28 cellular contexts compared by ENCODE assay signal in genomic region chr20:10741060-10741459, GRCh38.
DNase-seq lines count a peak whose midpoint lies in the region; FAIRE-seq and TF ChIP-seq lines count a peak whose summit lies in the region.
"Had no signal": no experiment of that assay in that cellular context is flagged by ENCODE, and none has a peak within 500 bp of the region (broad histone marks: within the 10 kb centered on the region; RNA-seq: fewer than 3 reads in every experiment).

No MANE protein-coding gene starts in this region.

- DNase-seq in adipocyte (ENCODE audit: low read depth) (peak; percentile 55), fibroblast of pulmonary artery (ENCODE audit: low read depth) (peak; percentile 55), nephron progenitor cell (no peak), Kasumi-1 (lab: John Stamatoyannopoulos, UW) (no peak), mesothelial cell of epicardium (ENCODE audit: low spot score in 2 of 2, unreplicated experiment in 2 of 2) (no peak), GM12892 (ENCODE audit: insufficient read length) (no peak)
- DNase-seq: ACHN; activated CD4-positive, alpha-beta memory T cell treated with anti-CD3 and anti-CD28 coated beads, Interleukin-2, amount 10 ng/mL, durations not matched to agents 7 days and 5 days; activated naive CD4-positive, alpha-beta T cell treated with anti-CD3 and anti-CD28 coated beads, Interleukin-2, amount 50 U/mL, for 16 hours; aorta; BE2C; CD8-positive, alpha-beta memory T cell; DMS53; dorsolateral prefrontal cortex; head of caudate nucleus; kidney glomerular epithelial cell; mammary epithelial cell; MG63; NCI-H1105 treated with DMSO at 0.1 percent for 48 hours; NCI-H2029; NCI-H526 treated with DMSO at 0.1 percent for 48 hours; stimulated activated naive CD8-positive, alpha-beta T cell treated with anti-CD3 and anti-CD28 coated beads, Interleukin-15, amount 100 ng/mL, for 72 hours; T-helper 1 cell; thyroid gland had no signal

- H3K36me3 ChIP-seq in ACC112 (ENCODE audit: insufficient read depth, low read length) = no peaks in the 10 kb centered on the region
- H3K36me3 ChIP-seq in adipocyte (ENCODE audit: control insufficient read depth, insufficient read depth, low read length, severe bottlenecking) = no peaks in the 10 kb centered on the region
- H3K36me3 ChIP-seq: BE2C, MG63, thyroid gland had no signal

- H3K27me3 Mint-ChIP-seq in nephron progenitor cell (ENCODE audit: low read depth, poor library complexity) (peaks cover 4% of the 10 kb centered on the region), mesothelial cell of epicardium (ENCODE audit: low read depth) (no peaks in the 10 kb centered on the region)

- H3K4me3 ChIP-seq in ACC112 (ENCODE audit: low read depth, low read length) (no peak overlapping the region), adipocyte (ENCODE audit: low read length) (peak overlapping the region; percentile 42), fibroblast of pulmonary artery (replicated peaks; ENCODE audit: low read depth, low read length) (no peak overlapping the region)
- H3K4me3 ChIP-seq: dorsolateral prefrontal cortex, MG63, thyroid gland had no signal

- FAIRE-seq in GM12892 (lab: Jason Lieb, UNC) = no peak
- FAIRE-seq: G401.6 had no signal

- no peak overlapping the region for H3K27ac ChIP-seq in ACC112 (ENCODE audit: low read depth, low read length)
- H3K27ac ChIP-seq: thyroid gland had no signal

- H3K27me3 ChIP-seq in ACC112 (ENCODE audit: insufficient read depth, low read length) (no peaks in the 10 kb centered on the region), adipocyte (replicated peaks; ENCODE audit: control insufficient read depth, insufficient read depth, low read length) (no peaks in the 10 kb centered on the region)
- H3K27me3 ChIP-seq: dorsolateral prefrontal cortex, MG63, thyroid gland had no signal

- no peak overlapping the region for H3K9ac ChIP-seq in adipocyte (ENCODE audit: low read length)

- H3K36me3 Mint-ChIP-seq in nephron progenitor cell (ENCODE audit: low read depth) (peaks cover 4% of the 10 kb centered on the region), mesothelial cell of epicardium (peaks cover 6% of the 10 kb centered on the region)
- H3K36me3 Mint-ChIP-seq: CD8-positive, alpha-beta memory T cell had no signal

- no peaks in the 10 kb centered on the region for H3K9me3 Mint-ChIP-seq in nephron progenitor cell
- peaks cover 22% of the 10 kb centered on the region for H3K9me3 Mint-ChIP-seq in mesothelial cell of epicardium
- H3K9me3 Mint-ChIP-seq: activated CD4-positive, alpha-beta memory T cell treated with anti-CD3 and anti-CD28 coated beads, Interleukin-2, amount 10 ng/mL, durations not matched to agents 7 days and 5 days; activated T-helper 17 cell treated with anti-CD3 and anti-CD28 coated beads, Interleukin-2, amount 50 U/mL, for 72 hours; CD8-positive, alpha-beta memory T cell; central memory CD8-positive, alpha-beta T cell; stimulated activated naive CD8-positive, alpha-beta T cell treated with anti-CD3 and anti-CD28 coated beads, Interleukin-15, amount 100 ng/mL, for 72 hours had no signal

- H2AFZ ChIP-seq in ACC112 (ENCODE audit: low read length, unreplicated experiment) = peak overlapping the region; percentile 15

- H3K4me3 Mint-ChIP-seq in nephron progenitor cell (no peak overlapping the region), mesothelial cell of epicardium (no peak overlapping the region)
- H3K4me3 Mint-ChIP-seq: activated CD4-positive, alpha-beta memory T cell treated with anti-CD3 and anti-CD28 coated beads, Interleukin-2, amount 10 ng/mL, durations not matched to agents 7 days and 5 days; activated T-helper 17 cell treated with anti-CD3 and anti-CD28 coated beads, Interleukin-2, amount 50 U/mL, for 72 hours; central memory CD8-positive, alpha-beta T cell; stimulated activated naive CD8-positive, alpha-beta T cell treated with anti-CD3 and anti-CD28 coated beads, Interleukin-15, amount 100 ng/mL, for 72 hours had no signal

- no peaks in the 10 kb centered on the region for H3K9me3 ChIP-seq in adipocyte (ENCODE audit: control insufficient read depth, low read length)
- H3K9me3 ChIP-seq: BE2C, MG63, thyroid gland had no signal

- TF ChIP-seq POLR2A in GM12892 (IDR thresholded peaks at IDR 0.05; ENCODE audit: low read depth, low read length) = no peak

- no peaks in the 10 kb centered on the region for H3K79me2 ChIP-seq in ACC112 (ENCODE audit: control insufficient read depth, insufficient read depth, low read length, unreplicated experiment)

- H3K4me1 ChIP-seq in ACC112 (ENCODE audit: control insufficient read depth, insufficient read depth, low read length, unreplicated experiment) (peaks cover 16% of the 10 kb centered on the region), adipocyte (ENCODE audit: control insufficient read depth, insufficient read depth, low read length) (peaks cover 26% of the 10 kb centered on the region)
- H3K4me1 ChIP-seq: BE2C had no signal

- H3K27ac Mint-ChIP-seq in nephron progenitor cell (peak overlapping the region; percentile 52), mesothelial cell of epicardium (no peak overlapping the region)
- H3K27ac Mint-ChIP-seq: activated CD4-positive, alpha-beta memory T cell treated with anti-CD3 and anti-CD28 coated beads, Interleukin-2, amount 10 ng/mL, durations not matched to agents 7 days and 5 days; activated T-helper 17 cell treated with anti-CD3 and anti-CD28 coated beads, Interleukin-2, amount 50 U/mL, for 72 hours; CD8-positive, alpha-beta memory T cell; stimulated activated naive CD8-positive, alpha-beta T cell treated with anti-CD3 and anti-CD28 coated beads, Interleukin-15, amount 100 ng/mL, for 72 hours had no signal

- no peak for TF ChIP-seq CTCF in fibroblast of pulmonary artery (IDR thresholded peaks at IDR 0.05; ENCODE audit: low read length, missing control alignments)
- TF ChIP-seq CTCF in nephron progenitor cell (IDR thresholded peaks at IDR 0.05) = no peak
- TF ChIP-seq CTCF in mesothelial cell of epicardium (IDR thresholded peaks at IDR 0.05; ENCODE audit: unreplicated experiment) = no peak

- H3K4me1 Mint-ChIP-seq in nephron progenitor cell (peaks cover 35% of the 10 kb centered on the region), mesothelial cell of epicardium (peaks cover 24% of the 10 kb centered on the region)
- H3K4me1 Mint-ChIP-seq: activated CD4-positive, alpha-beta memory T cell treated with anti-CD3 and anti-CD28 coated beads, Interleukin-2, amount 10 ng/mL, durations not matched to agents 7 days and 5 days; activated T-helper 17 cell treated with anti-CD3 and anti-CD28 coated beads, Interleukin-2, amount 50 U/mL, for 72 hours; CD8-positive, alpha-beta memory T cell; central memory CD8-positive, alpha-beta T cell; stimulated activated naive CD8-positive, alpha-beta T cell treated with anti-CD3 and anti-CD28 coated beads, Interleukin-15, amount 100 ng/mL, for 72 hours had no signal

Comparison
In these comparisons a context has a peak if more than half of its experiments do, and no peak if none do; other contexts are left out.
1. DNase-seq: peak in adipocyte (single experiment) and fibroblast of pulmonary artery (single experiment); none in nephron progenitor cell (single experiment), Kasumi-1 (0 of 2), mesothelial cell of epicardium (0 of 2) and GM12892 (single experiment).